ENCODE assay signal across 1 cellular context in genomic region chr7:17301491-17302101, GRCh38.
TF ChIP-seq lines count a peak whose summit lies in the region.

No MANE protein-coding gene starts in this region.

TF ChIP-seq in GM23338, 12 proteins besides CTCF, POLR2A, EP300 and RAD21:
- TF ChIP-seq, protein P1, sequence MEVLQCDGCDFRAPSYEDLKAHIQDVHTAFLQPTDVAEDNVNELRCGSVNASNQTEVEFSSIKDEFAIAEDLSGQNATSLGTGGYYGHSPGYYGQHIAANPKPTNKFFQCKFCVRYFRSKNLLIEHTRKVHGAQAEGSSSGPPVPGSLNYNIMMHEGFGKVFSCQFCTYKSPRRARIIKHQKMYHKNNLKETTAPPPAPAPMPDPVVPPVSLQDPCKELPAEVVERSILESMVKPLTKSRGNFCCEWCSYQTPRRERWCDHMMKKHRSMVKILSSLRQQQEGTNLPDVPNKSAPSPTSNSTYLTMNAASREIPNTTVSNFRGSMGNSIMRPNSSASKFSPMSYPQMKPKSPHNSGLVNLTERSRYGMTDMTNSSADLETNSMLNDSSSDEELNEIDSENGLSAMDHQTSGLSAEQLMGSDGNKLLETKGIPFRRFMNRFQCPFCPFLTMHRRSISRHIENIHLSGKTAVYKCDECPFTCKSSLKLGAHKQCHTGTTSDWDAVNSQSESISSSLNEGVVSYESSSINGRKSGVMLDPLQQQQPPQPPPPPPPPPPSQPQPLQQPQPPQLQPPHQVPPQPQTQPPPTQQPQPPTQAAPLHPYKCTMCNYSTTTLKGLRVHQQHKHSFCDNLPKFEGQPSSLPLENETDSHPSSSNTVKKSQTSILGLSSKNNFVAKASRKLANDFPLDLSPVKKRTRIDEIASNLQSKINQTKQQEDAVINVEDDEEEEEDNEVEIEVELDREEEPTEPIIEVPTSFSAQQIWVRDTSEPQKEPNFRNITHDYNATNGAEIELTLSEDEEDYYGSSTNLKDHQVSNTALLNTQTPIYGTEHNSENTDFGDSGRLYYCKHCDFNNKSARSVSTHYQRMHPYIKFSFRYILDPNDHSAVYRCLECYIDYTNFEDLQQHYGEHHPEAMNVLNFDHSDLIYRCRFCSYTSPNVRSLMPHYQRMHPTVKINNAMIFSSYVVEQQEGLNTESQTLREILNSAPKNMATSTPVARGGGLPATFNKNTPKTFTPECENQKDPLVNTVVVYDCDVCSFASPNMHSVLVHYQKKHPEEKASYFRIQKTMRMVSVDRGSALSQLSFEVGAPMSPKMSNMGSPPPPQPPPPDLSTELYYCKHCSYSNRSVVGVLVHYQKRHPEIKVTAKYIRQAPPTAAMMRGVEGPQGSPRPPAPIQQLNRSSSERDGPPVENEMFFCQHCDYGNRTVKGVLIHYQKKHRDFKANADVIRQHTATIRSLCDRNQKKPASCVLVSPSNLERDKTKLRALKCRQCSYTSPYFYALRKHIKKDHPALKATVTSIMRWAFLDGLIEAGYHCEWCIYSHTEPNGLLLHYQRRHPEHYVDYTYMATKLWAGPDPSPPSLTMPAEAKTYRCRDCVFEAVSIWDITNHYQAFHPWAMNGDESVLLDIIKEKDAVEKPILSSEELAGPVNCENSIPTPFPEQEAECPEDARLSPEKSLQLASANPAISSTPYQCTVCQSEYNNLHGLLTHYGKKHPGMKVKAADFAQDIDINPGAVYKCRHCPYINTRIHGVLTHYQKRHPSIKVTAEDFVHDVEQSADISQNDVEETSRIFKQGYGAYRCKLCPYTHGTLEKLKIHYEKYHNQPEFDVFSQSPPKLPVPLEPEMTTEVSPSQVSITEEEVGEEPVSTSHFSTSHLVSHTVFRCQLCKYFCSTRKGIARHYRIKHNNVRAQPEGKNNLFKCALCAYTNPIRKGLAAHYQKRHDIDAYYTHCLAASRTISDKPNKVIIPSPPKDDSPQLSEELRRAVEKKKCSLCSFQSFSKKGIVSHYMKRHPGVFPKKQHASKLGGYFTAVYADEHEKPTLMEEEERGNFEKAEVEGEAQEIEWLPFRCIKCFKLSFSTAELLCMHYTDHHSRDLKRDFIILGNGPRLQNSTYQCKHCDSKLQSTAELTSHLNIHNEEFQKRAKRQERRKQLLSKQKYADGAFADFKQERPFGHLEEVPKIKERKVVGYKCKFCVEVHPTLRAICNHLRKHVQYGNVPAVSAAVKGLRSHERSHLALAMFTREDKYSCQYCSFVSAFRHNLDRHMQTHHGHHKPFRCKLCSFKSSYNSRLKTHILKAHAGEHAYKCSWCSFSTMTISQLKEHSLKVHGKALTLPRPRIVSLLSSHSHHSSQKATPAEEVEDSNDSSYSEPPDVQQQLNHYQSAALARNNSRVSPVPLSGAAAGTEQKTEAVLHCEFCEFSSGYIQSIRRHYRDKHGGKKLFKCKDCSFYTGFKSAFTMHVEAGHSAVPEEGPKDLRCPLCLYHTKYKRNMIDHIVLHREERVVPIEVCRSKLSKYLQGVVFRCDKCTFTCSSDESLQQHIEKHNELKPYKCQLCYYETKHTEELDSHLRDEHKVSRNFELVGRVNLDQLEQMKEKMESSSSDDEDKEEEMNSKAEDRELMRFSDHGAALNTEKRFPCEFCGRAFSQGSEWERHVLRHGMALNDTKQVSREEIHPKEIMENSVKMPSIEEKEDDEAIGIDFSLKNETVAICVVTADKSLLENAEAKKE (CRISPR knock-in tag; IDR thresholded peaks at IDR 0.05), result no peak
- TF ChIP-seq, protein P2, sequence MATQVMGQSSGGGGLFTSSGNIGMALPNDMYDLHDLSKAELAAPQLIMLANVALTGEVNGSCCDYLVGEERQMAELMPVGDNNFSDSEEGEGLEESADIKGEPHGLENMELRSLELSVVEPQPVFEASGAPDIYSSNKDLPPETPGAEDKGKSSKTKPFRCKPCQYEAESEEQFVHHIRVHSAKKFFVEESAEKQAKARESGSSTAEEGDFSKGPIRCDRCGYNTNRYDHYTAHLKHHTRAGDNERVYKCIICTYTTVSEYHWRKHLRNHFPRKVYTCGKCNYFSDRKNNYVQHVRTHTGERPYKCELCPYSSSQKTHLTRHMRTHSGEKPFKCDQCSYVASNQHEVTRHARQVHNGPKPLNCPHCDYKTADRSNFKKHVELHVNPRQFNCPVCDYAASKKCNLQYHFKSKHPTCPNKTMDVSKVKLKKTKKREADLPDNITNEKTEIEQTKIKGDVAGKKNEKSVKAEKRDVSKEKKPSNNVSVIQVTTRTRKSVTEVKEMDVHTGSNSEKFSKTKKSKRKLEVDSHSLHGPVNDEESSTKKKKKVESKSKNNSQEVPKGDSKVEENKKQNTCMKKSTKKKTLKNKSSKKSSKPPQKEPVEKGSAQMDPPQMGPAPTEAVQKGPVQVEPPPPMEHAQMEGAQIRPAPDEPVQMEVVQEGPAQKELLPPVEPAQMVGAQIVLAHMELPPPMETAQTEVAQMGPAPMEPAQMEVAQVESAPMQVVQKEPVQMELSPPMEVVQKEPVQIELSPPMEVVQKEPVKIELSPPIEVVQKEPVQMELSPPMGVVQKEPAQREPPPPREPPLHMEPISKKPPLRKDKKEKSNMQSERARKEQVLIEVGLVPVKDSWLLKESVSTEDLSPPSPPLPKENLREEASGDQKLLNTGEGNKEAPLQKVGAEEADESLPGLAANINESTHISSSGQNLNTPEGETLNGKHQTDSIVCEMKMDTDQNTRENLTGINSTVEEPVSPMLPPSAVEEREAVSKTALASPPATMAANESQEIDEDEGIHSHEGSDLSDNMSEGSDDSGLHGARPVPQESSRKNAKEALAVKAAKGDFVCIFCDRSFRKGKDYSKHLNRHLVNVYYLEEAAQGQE (IDR thresholded peaks at IDR 0.05; ENCODE audit: unreplicated experiment), result no peak
- TF ChIP-seq POLR2AphosphoS5 (IDR thresholded peaks at IDR 0.05; ENCODE audit: low read depth), result no peak
- TF ChIP-seq NANOG (IDR thresholded peaks at IDR 0.05; ENCODE audit: borderline replicate concordance), result no peak
- TF ChIP-seq STAT1 (IDR thresholded peaks at IDR 0.05; ENCODE audit: unreplicated experiment), result no peak
- TF ChIP-seq ZNF331 (CRISPR knock-in tag; IDR thresholded peaks at IDR 0.05; ENCODE audit: low read depth), result no peak
- no peak for TF ChIP-seq EZH2phosphoT487 (IDR thresholded peaks at IDR 0.05; ENCODE audit: unreplicated experiment)
- no peak for TF ChIP-seq CREB1 (CRISPR knock-in tag; IDR thresholded peaks at IDR 0.05; ENCODE audit: low read depth)
- TF ChIP-seq EZH2 (IDR thresholded peaks at IDR 0.05; ENCODE audit: low read depth, unreplicated experiment), result no peak
- TF ChIP-seq, protein P3, sequence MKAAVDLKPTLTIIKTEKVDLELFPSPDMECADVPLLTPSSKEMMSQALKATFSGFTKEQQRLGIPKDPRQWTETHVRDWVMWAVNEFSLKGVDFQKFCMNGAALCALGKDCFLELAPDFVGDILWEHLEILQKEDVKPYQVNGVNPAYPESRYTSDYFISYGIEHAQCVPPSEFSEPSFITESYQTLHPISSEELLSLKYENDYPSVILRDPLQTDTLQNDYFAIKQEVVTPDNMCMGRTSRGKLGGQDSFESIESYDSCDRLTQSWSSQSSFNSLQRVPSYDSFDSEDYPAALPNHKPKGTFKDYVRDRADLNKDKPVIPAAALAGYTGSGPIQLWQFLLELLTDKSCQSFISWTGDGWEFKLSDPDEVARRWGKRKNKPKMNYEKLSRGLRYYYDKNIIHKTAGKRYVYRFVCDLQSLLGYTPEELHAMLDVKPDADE (IDR thresholded peaks at IDR 0.05), result no peak
- no peak for TF ChIP-seq ZNF114 (CRISPR knock-in tag; IDR thresholded peaks at IDR 0.05)
- TF ChIP-seq JUNB (IDR thresholded peaks at IDR 0.05; ENCODE audit: unreplicated experiment), result no peak
